Comparison of ENCODE assay signal across 9 cellular contexts in genomic region chrX:108299101-108299591, GRCh38.
A peak's percentile ranks its signal among the peaks of the same experiment; 100 is the strongest.
DNase-seq lines count a peak whose midpoint lies in the region; ATAC-seq and TF ChIP-seq lines count a peak whose summit lies in the region.
"Had no signal": no experiment of that assay in that cellular context is flagged by ENCODE, and none has a peak within 500 bp of the region (broad histone marks: within the 10 kb centered on the region; RNA-seq: fewer than 3 reads in every experiment).

No MANE protein-coding gene starts in this region.

- in situ Hi-C loops in brain microvascular endothelial cell (cut with HindIII; ENCODE audit: low pct_ligation_motif_present, low sequenced_read_pairs): no loop called here

- 6% methylated on average over 2 of the region's 2 CpGs for WGBS in prostate gland
- 9 to 25% (median 20%) methylated on average over 2 of the region's 2 CpGs for whole genome bisulfite sequencing in adrenal gland, 4 donors

- TF ChIP-seq CTCF in brain microvascular endothelial cell (IDR thresholded peaks at IDR 0.05; ENCODE audit: low read depth, low read length, missing control alignments) (no peak), prostate gland (IDR thresholded peaks at IDR 0.05) (no peak), adrenal gland (IDR thresholded peaks at IDR 0.05) (no peak)

- intact Hi-C loops in prostate gland (cut with DNase I) (no loop called here), adrenal gland (cut with DNase I) (no loop called here)

- no peak overlapping the region for H3K27ac ChIP-seq in brain microvascular endothelial cell
- no peak overlapping the region for H3K27ac ChIP-seq in prostate gland
- no peak overlapping the region for H3K27ac ChIP-seq in substantia nigra (ENCODE audit: low read depth, low read length, poor library complexity, severe bottlenecking)
- H3K27ac ChIP-seq in caudate nucleus (ENCODE audit: low read depth, low read length): no peak overlapping the region
- H3K27ac ChIP-seq in adrenal gland: no peak overlapping the region
- H3K27ac ChIP-seq: gastrocnemius medialis had no signal

- peak; percentile 40 for DNase-seq in brain microvascular endothelial cell
- peak; percentile 23 for DNase-seq in prostate gland (ENCODE audit: low spot score)
- DNase-seq in substantia nigra (lab: John Stamatoyannopoulos, UW): no peak
- DNase-seq in caudate nucleus (lab: John Stamatoyannopoulos, UW): no peak
- no peak for DNase-seq in hippocampal formation (lab: John Stamatoyannopoulos, UW)
- no peak for DNase-seq in adrenal gland
- DNase-seq: gastrocnemius medialis had no signal

- ATAC-seq in GM19463 (IDR thresholded peaks at IDR 0.05; ENCODE audit: unreplicated experiment) (peak; percentile 73), HG03025 (IDR thresholded peaks at IDR 0.05; ENCODE audit: low FRiP score, unreplicated experiment) (peak; percentile 44)
- ATAC-seq: gastrocnemius medialis had no signal

- H3K36me3 ChIP-seq in brain microvascular endothelial cell (replicated peaks): no peaks in the 10 kb centered on the region
- no peaks in the 10 kb centered on the region for H3K36me3 ChIP-seq in prostate gland
- H3K36me3 ChIP-seq in adrenal gland (replicated peaks in 1 of 2): no peaks in the 10 kb centered on the region
- H3K36me3 ChIP-seq: gastrocnemius medialis had no signal

- no peaks in the 10 kb centered on the region for H3K27me3 ChIP-seq in brain microvascular endothelial cell (replicated peaks)
- H3K27me3 ChIP-seq in prostate gland (replicated peaks; ENCODE audit: insufficient read depth): no peaks in the 10 kb centered on the region
- H3K27me3 ChIP-seq in adrenal gland: peaks cover 16% of the 10 kb centered on the region
- H3K27me3 ChIP-seq: gastrocnemius medialis had no signal

- no peaks in the 10 kb centered on the region for H3K4me1 ChIP-seq in prostate gland (replicated peaks)
- H3K4me1 ChIP-seq in adrenal gland (replicated peaks in 1 of 2): no peaks in the 10 kb centered on the region
- H3K4me1 ChIP-seq: gastrocnemius medialis had no signal

- no peaks in the 10 kb centered on the region for H3K9me3 ChIP-seq in prostate gland
- no peaks in the 10 kb centered on the region for H3K9me3 ChIP-seq in adrenal gland (replicated peaks in 1 of 3)
- H3K9me3 ChIP-seq: gastrocnemius medialis had no signal

- H3K4me3 ChIP-seq in brain microvascular endothelial cell (ENCODE audit: low read depth, low read length) (no peak overlapping the region), prostate gland (no peak overlapping the region), adrenal gland (no peak overlapping the region)
- H3K4me3 ChIP-seq: gastrocnemius medialis had no signal

- TF ChIP-seq POLR2A in prostate gland (IDR thresholded peaks at IDR 0.05) (no peak), adrenal gland (IDR thresholded peaks at IDR 0.05) (no peak)

Comparison
In these comparisons a context has a peak if more than half of its experiments do, and no peak if none do; other contexts are left out.
1. DNase-seq: peak in brain microvascular endothelial cell (single experiment) and prostate gland (single experiment); none in substantia nigra (0 of 49), caudate nucleus (0 of 61), hippocampal formation (0 of 2) and adrenal gland (0 of 7).